In genomic region chr20:63627129-63627699, GRCh38 we compare ENCODE assay signal across 8 cellular contexts. TPM values are rescaled to one million over a fixed set of nuclear protein-coding genes. Genes with fewer than 3 reads are reported as not detected.
DNase-seq lines count a peak whose midpoint lies in the region; ATAC-seq, FAIRE-seq and TF ChIP-seq lines count a peak whose summit lies in the region.

No MANE protein-coding gene starts in this region.

- no peak for FAIRE-seq in pancreas (lab: Jason Lieb, UNC)

- no peak for TF ChIP-seq CTCF in GM10266 (IDR thresholded peaks at IDR 0.05; ENCODE audit: control insufficient read depth, insufficient read depth, low read depth, missing control alignments)
- no peak for TF ChIP-seq CTCF in NB4 (IDR thresholded peaks at IDR 0.05; ENCODE audit: low read depth, low read length)
- TF ChIP-seq CTCF in pancreas (IDR thresholded peaks at IDR 0.05) = no peak
- no peak for TF ChIP-seq CTCF in tibial artery (IDR thresholded peaks at IDR 0.05)

- H3K9me3 Mint-ChIP-seq in activated naive CD8-positive, alpha-beta T cell treated with anti-CD3 and anti-CD28 coated beads, Interleukin-2, amount 10 ng/mL, durations not matched to agents 7 days and 5 days = no peaks in the 10 kb centered on the region

- no peaks in the 10 kb centered on the region for H3K27me3 ChIP-seq in pancreas
- H3K27me3 ChIP-seq in tibial artery = no peaks in the 10 kb centered on the region

- H3K27me3 Mint-ChIP-seq in activated naive CD8-positive, alpha-beta T cell treated with anti-CD3 and anti-CD28 coated beads, Interleukin-2, amount 10 ng/mL, durations not matched to agents 7 days and 5 days = no peaks in the 10 kb centered on the region

- no peaks in the 10 kb centered on the region for H3K9me3 ChIP-seq in pancreas
- no peaks in the 10 kb centered on the region for H3K9me3 ChIP-seq in tibial artery

- peak overlapping the region; percentile 96 for H3K27ac Mint-ChIP-seq in activated naive CD8-positive, alpha-beta T cell treated with anti-CD3 and anti-CD28 coated beads, Interleukin-2, amount 10 ng/mL, durations not matched to agents 7 days and 5 days

- H3K36me3 ChIP-seq in pancreas (no peaks in the 10 kb centered on the region), tibial artery (no peaks in the 10 kb centered on the region)

- H3K4me1 Mint-ChIP-seq in activated naive CD8-positive, alpha-beta T cell treated with anti-CD3 and anti-CD28 coated beads, Interleukin-2, amount 10 ng/mL, durations not matched to agents 7 days and 5 days = peaks cover 23% of the 10 kb centered on the region

- ATAC-seq in HG02571 (IDR thresholded peaks at IDR 0.05; ENCODE audit: unreplicated experiment) (peak; percentile 71), Right ventricle myocardium superior (ENCODE audit: poor library complexity) (peak; percentile 95), pancreas (peak; percentile 88 to 93 (median 91))
- peak; percentile 85 for ATAC-seq in activated naive CD8-positive, alpha-beta T cell treated with anti-CD3 and anti-CD28 coated beads, Interleukin-2, amount 10 ng/mL, durations not matched to agents 7 days and 5 days (ENCODE audit: low read depth)

- POLR2A ChIA-PET in activated naive CD8-positive, alpha-beta T cell treated with anti-CD3 and anti-CD28 coated beads, Interleukin-2, amount 10 ng/mL, durations not matched to agents 7 days and 5 days (lab: Charles Lee) = interaction anchor here (0.8 to 8.3 kb wide), 14 partner anchors 9 to 238 kb away, joined by 3 to 109 read pairs (median 4); partner anchors contain the start of genes HELZ2, PPDPF, PTK6 and RTEL1

- peaks cover 16% of the 10 kb centered on the region for H3K36me3 Mint-ChIP-seq in activated naive CD8-positive, alpha-beta T cell treated with anti-CD3 and anti-CD28 coated beads, Interleukin-2, amount 10 ng/mL, durations not matched to agents 7 days and 5 days

- H3K4me3 Mint-ChIP-seq in activated naive CD8-positive, alpha-beta T cell treated with anti-CD3 and anti-CD28 coated beads, Interleukin-2, amount 10 ng/mL, durations not matched to agents 7 days and 5 days = peak overlapping the region; percentile 98

- peaks cover 0 to 5% (median 4%) of the 10 kb centered on the region in 3 donors for H3K4me1 ChIP-seq in pancreas
- peaks cover 0 to 27% (median 20%) of the 10 kb centered on the region in 4 donors for H3K4me1 ChIP-seq in tibial artery

- TF ChIP-seq POLR2A in NB4 (IDR thresholded peaks at IDR 0.05; ENCODE audit: extremely low read depth, insufficient read length) = peak; percentile 90

- WGBS in pancreas, 2 donors = 0 to 1% methylated on average over 40 to 64 of the region's 64 CpGs

- intact Hi-C loops in Right ventricle myocardium superior (cut with DNase I) (no loop called here), pancreas (cut with DNase I) (no loop called here), tibial artery (cut with DNase I; ENCODE audit: low total_unique reads) (loop anchor here (5.0 to 10.0 kb wide), 3 partner anchors 80 to 238 kb away; partner anchors contain the start of genes ABHD16B, ARFRP1, TPD52L2 and ZGPAT)

- DNase-seq in GM10266 (ENCODE audit: extremely low spot score) (peak; percentile 98), NB4 (ENCODE audit: low read depth) (peak; percentile 98), SKM-1 treated with dmso at 0.1 percent for 144 hours (lab: John Stamatoyannopoulos, UW; ENCODE audit: unreplicated experiment) (peak; percentile 93), Right ventricle myocardium superior (peak; percentile 97), pancreas (peak; percentile 92 to 98 (median 96)), tibial artery (peak; percentile 92 to 96)
- DNase-seq in activated naive CD8-positive, alpha-beta T cell treated with anti-CD3 and anti-CD28 coated beads, Interleukin-2, amount 10 ng/mL, durations not matched to agents 7 days and 5 days = peak; percentile 97

- H3K4me3 ChIP-seq in NB4 (ENCODE audit: low read depth, low read length) = peak overlapping the region; percentile 82
- H3K4me3 ChIP-seq in pancreas = peak overlapping the region; percentile 81 to 97 (median 89)
- H3K4me3 ChIP-seq in tibial artery = peak overlapping the region; percentile 74 to 75

- H3K27ac ChIP-seq in pancreas (peak overlapping the region; percentile 78 to 88 (median 84)), tibial artery (peak overlapping the region; percentile 93 to 97)

RNA-seq across cellular contexts. Expression of gene GMEB2, which starts 0.3 kb away (rescaled TPM):
- 10 to 100 TPM; 20.5 to 21.6 TPM for total RNA-seq in activated naive CD8-positive, alpha-beta T cell treated with anti-CD3 and anti-CD28 coated beads, Interleukin-2, amount 10 ng/mL, durations not matched to agents 7 days and 5 days
- 5.5 TPM for total RNA-seq in Right ventricle myocardium superior
- 1 to 10 TPM; 4.1 to 8.2 (median 5.2) TPM for total RNA-seq in pancreas
- polyA plus RNA-seq in pancreas = 10 to 100 TPM in 1 of 2 donors, 1 to 10 TPM in 1; 8.8 to 10.4 TPM

RNA-seq across cellular contexts. Expression of gene STMN3, which starts 26.0 kb away (rescaled TPM):
- total RNA-seq in activated naive CD8-positive, alpha-beta T cell treated with anti-CD3 and anti-CD28 coated beads, Interleukin-2, amount 10 ng/mL, durations not matched to agents 7 days and 5 days = 10 to 100 TPM; 42.1 to 45.6 TPM
- 4.3 TPM for total RNA-seq in Right ventricle myocardium superior
- 10 to 100 TPM in 2 of 6 donors, 1 to 10 TPM in 4; 4.4 to 13.1 (median 7.9) TPM for total RNA-seq in pancreas
- polyA plus RNA-seq in pancreas = 10 to 100 TPM; 17.4 to 37.8 TPM

RNA-seq across cellular contexts. Expression of gene RTEL1, which starts 30.9 kb away (rescaled TPM):
- total RNA-seq in activated naive CD8-positive, alpha-beta T cell treated with anti-CD3 and anti-CD28 coated beads, Interleukin-2, amount 10 ng/mL, durations not matched to agents 7 days and 5 days = 10 to 100 TPM; 41.3 to 41.5 TPM
- total RNA-seq in Right ventricle myocardium superior (7.3 TPM), pancreas (10 to 100 TPM; 10.5 to 19.2 (median 13.9) TPM)
- polyA plus RNA-seq in pancreas = 10 to 100 TPM; 28.4 to 36.6 TPM

RNA-seq across cellular contexts. Expression of gene HELZ2, which starts 53.2 kb away (rescaled TPM):
- 100 to 1,000 TPM; 118 to 128 TPM for total RNA-seq in activated naive CD8-positive, alpha-beta T cell treated with anti-CD3 and anti-CD28 coated beads, Interleukin-2, amount 10 ng/mL, durations not matched to agents 7 days and 5 days
- 9.7 TPM for total RNA-seq in Right ventricle myocardium superior
- total RNA-seq in pancreas = 10 to 100 TPM; 10.1 to 23.4 (median 13.0) TPM
- 10 to 100 TPM in 1 of 2 donors, 1 to 10 TPM in 1; 6.5 to 14.8 TPM for polyA plus RNA-seq in pancreas

Comparison
In these comparisons a context has a peak if more than half of its experiments do, and no peak if none do; other contexts are left out.
1. Peak in every context shown above with its lines: DNase-seq, ATAC-seq, H3K4me3 ChIP-seq and H3K27ac ChIP-seq.